Comparison of ENCODE assay signal across 23 cellular contexts in the genomic region with DNA sequence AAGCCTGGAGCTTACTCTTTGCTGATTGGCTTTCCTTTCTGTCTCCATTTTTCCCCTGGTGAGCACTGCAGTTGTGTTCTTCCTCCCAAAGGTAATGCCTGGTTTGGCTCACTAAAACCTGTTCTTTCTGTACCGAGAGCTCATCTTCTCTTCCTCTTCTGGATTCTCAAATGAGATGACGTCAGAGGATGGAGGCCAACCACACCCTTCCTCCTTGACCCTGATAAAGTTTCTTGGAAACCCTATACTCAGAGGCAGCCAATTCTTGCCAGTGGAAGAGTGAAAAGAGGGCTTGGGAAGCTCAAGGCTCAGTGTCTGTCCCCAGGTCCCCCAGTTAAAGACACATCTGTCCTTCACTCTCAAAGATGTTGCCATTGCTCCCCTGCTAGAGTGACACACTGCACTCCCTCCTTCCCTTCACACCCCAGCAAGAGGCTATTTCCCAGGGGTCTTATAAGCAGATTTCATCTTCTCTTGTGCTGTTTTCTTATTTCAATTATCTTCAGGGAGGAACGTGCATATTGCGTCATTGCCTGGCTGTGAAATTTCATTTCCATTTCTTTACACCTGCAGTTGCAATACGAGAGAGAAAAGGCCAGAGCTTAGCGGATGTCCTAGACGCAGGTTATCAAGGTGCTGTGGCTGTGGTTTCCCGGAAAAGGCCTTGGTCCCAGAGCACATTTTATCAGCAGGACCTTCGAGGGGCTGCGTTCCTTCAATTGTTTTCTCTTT. TPM values are rescaled to one million over a fixed set of nuclear protein-coding genes. Genes with fewer than 3 reads are reported as not detected.
"Had no signal": no experiment of that assay in that cellular context is flagged by ENCODE, and none has a peak within 500 bp of the region (broad histone marks: within the 10 kb centered on the region; RNA-seq: fewer than 3 reads in every experiment).

No MANE protein-coding gene starts in this region.

- ATAC-seq: activated CD4-positive, alpha-beta T cell treated with anti-CD3 and anti-CD28 coated beads for 36 hours; activated T-helper 17 cell treated with anti-CD3 and anti-CD28 coated beads, Interleukin-2, amount 50 U/mL, for 72 hours; PC-3; T-helper 17 cell had no signal

- H3K36me3 ChIP-seq: brain microvascular endothelial cell, cardiac muscle cell, WERI-Rb-1 had no signal

- H3K4me3 ChIP-seq: cardiac muscle cell had no signal

- H3K27ac ChIP-seq: brain microvascular endothelial cell, cardiac muscle cell, WERI-Rb-1 had no signal

- DNase-seq: activated CD4-positive, alpha-beta memory T cell treated with anti-CD3 and anti-CD28 coated beads, Interleukin-2, amount 10 ng/mL, durations not matched to agents 7 days and 5 days; activated CD4-positive, alpha-beta T cell treated with anti-CD3 and anti-CD28 coated beads for 36 hours; activated CD4-positive, alpha-beta T cell treated with anti-CD3 and anti-CD28 coated beads, Interleukin-2, amount 50 U/mL, for 1 hour; activated gamma-delta T cell; activated naive CD4-positive, alpha-beta T cell treated with anti-CD3 and anti-CD28 coated beads for 36 hours; activated T-cell treated with anti-CD3 and anti-CD28 coated beads for 4 hours; activated T-cell treated with anti-CD3 and anti-CD28 coated beads, Interleukin-2, amount 50 U/mL, for 48 hours; amygdala; brain microvascular endothelial cell; KG1; NCI-H1092 treated with DMSO at 0.1 percent for 48 hours; NCI-H1417 treated with DMSO at 0.1 percent for 48 hours; NCI-H1694 treated with DMSO at 0.1 percent for 48 hours; NCI-H2029 treated with DMSO at 0.1 percent for 48 hours; NCI-H510A treated with DMSO at 0.1 percent for 48 hours; PC-3; SIG-M5; T-helper 17 cell; T-helper 9 cell; WERI-Rb-1 had no signal

- H3K27me3 ChIP-seq: brain microvascular endothelial cell, cardiac muscle cell had no signal

RNA-seq across cellular contexts. Expression of gene NTF3, which starts 27.3 kb away (rescaled TPM):
- total RNA-seq: activated CD4-positive, alpha-beta memory T cell treated with anti-CD3 and anti-CD28 coated beads, Interleukin-2, amount 10 ng/mL, durations not matched to agents 7 days and 5 days; activated CD4-positive, alpha-beta T cell treated with anti-CD3 and anti-CD28 coated beads for 36 hours; activated CD8-positive, alpha-beta memory T cell treated with anti-CD3 and anti-CD28 coated beads for 36 hours; activated naive CD4-positive, alpha-beta T cell treated with anti-CD3 and anti-CD28 coated beads for 36 hours; activated T-helper 17 cell treated with anti-CD3 and anti-CD28 coated beads, Interleukin-2, amount 50 U/mL, for 72 hours; PC-3; T-helper 17 cell had no signal
